ENCODE assay signal across 21 cellular contexts in genomic region chr21:37546299-37546908, GRCh38.
DNase-seq lines count a peak whose midpoint lies in the region; ATAC-seq, FAIRE-seq and TF ChIP-seq lines count a peak whose summit lies in the region.
"Had no signal": no experiment of that assay in that cellular context is flagged by ENCODE, and none has a peak within 500 bp of the region (broad histone marks: within the 10 kb centered on the region; RNA-seq: fewer than 3 reads in every experiment).

No MANE protein-coding gene starts in this region.

- H3K27ac ChIP-seq in HepG2 (ENCODE audit: extremely low read length, insufficient read depth, low read length): no peak overlapping the region
- H3K27ac ChIP-seq in right lobe of liver: no peak overlapping the region
- no peak overlapping the region for H3K27ac ChIP-seq in SK-N-MC
- H3K27ac ChIP-seq in brain microvascular endothelial cell: no peak overlapping the region
- H3K27ac ChIP-seq: C4-2B, epithelial cell of prostate, KMS-11, upper lobe of right lung had no signal

- no peak overlapping the region for H3K4me2 ChIP-seq in HepG2 (ENCODE audit: low read depth, low read length)
- H3K4me2 ChIP-seq: KMS-11 had no signal

- POLR2A ChIA-PET in HepG2 (lab: Yijun Ruan, JAX): no interaction called here

- no peaks in the 10 kb centered on the region for H4K20me1 ChIP-seq in HepG2 (ENCODE audit: insufficient read depth, low read length)

- H3K9me3 ChIP-seq in HepG2 (ENCODE audit: low read length) (no peaks in the 10 kb centered on the region), right lobe of liver (no peaks in the 10 kb centered on the region), SK-N-MC (ENCODE audit: low read depth, low read length) (peaks cover 7% of the 10 kb centered on the region; the same call in 1 of the 2 replicates)
- H3K9me3 ChIP-seq: upper lobe of right lung had no signal

- intact Hi-C loops in HepG2 (cut with micrococcal nuclease; ENCODE audit: unreplicated experiment): no loop called here
- intact Hi-C loops in right lobe of liver (cut with DNase I): no loop called here

- H3K36me3 ChIP-seq in HepG2 (replicated peaks in 1 of 2; ENCODE audit: control insufficient read depth in 1 of 2, insufficient read depth in 2 of 2, low read length in 2 of 2) (no peaks in the 10 kb centered on the region), right lobe of liver (no peaks in the 10 kb centered on the region), SK-N-MC (ENCODE audit: insufficient read depth, low read length) (no peaks in the 10 kb centered on the region), kidney epithelial cell (ENCODE audit: control insufficient read depth, insufficient read depth, low read length) (no peaks in the 10 kb centered on the region), brain microvascular endothelial cell (replicated peaks) (no peaks in the 10 kb centered on the region)
- H3K36me3 ChIP-seq: upper lobe of right lung had no signal

- no TSS peak for BruUV-seq in HepG2 (replicated peaks; lab: Mats Ljungman, UMichigan)

- WGBS in HepG2 (ENCODE audit: low lambda C conversion rate): 57% methylated on average over 22 of the region's 22 CpGs
- WGBS in right lobe of liver (ENCODE audit: insufficient coverage, low coverage, low lambda C conversion rate, missing lambda C conversion rate): 79% methylated on average over 12 of the region's 22 CpGs

- TF ChIP-seq CTCF in HepG2 (CRISPR knock-in tag; IDR thresholded peaks at IDR 0.05): no peak
- no peak for TF ChIP-seq CTCF in right lobe of liver (IDR thresholded peaks at IDR 0.05)
- TF ChIP-seq CTCF in kidney epithelial cell (IDR thresholded peaks at IDR 0.05; ENCODE audit: insufficient read depth, low read length, poor library complexity, severe bottlenecking): peak; percentile 4
- no peak for TF ChIP-seq CTCF in chondrocyte (IDR thresholded peaks at IDR 0.05)
- no peak for TF ChIP-seq CTCF in brain microvascular endothelial cell (IDR thresholded peaks at IDR 0.05; ENCODE audit: low read depth, low read length, missing control alignments)

- H3K9ac ChIP-seq in HepG2 (ENCODE audit: insufficient read depth, low read depth, low read length) (no peak overlapping the region), SK-N-MC (ENCODE audit: insufficient read length) (no peak overlapping the region)
- H3K9ac ChIP-seq: KMS-11 had no signal

- CTCF ChIA-PET in HepG2 (lab: Yijun Ruan, JAX; ENCODE audit: low intra/inter-chr PET ratio, low total read pairs): no interaction called here

- in situ Hi-C loops in HepG2 (cut with HindIII; ENCODE audit: extremely low pct_ligation_motif_present, low pct_unique_long_range_greater_than_20kb): no loop called here
- in situ Hi-C loops in brain microvascular endothelial cell (cut with HindIII; ENCODE audit: low pct_ligation_motif_present, low sequenced_read_pairs): no loop called here

- TF ChIP-seq EP300 in HepG2 (IDR thresholded peaks at IDR 0.05; ENCODE audit: low read depth in 2 of 2, low read length in 2 of 2) (no peak), HepG2 (CRISPR knock-in tag; IDR thresholded peaks at IDR 0.05; ENCODE audit: borderline replicate concordance) (no peak)

- TF ChIP-seq RAD21 in HepG2 (CRISPR knock-in tag; IDR thresholded peaks at IDR 0.05): no peak

- H3K4me1 ChIP-seq in HepG2 (ENCODE audit: insufficient read depth, low read length): peaks cover 11% of the 10 kb centered on the region
- no peaks in the 10 kb centered on the region for H3K4me1 ChIP-seq in right lobe of liver

- H3K4me3 ChIP-seq in HepG2 (replicated peaks in 1 of 3; ENCODE audit: insufficient read depth in 1 of 3, low read depth in 2 of 3, low read length in 3 of 3) (no peak overlapping the region), right lobe of liver (no peak overlapping the region), SK-N-MC (peak overlapping the region; percentile 55), kidney epithelial cell (ENCODE audit: low read depth, low read length) (no peak overlapping the region), brain microvascular endothelial cell (ENCODE audit: low read depth, low read length) (no peak overlapping the region)
- H3K4me3 ChIP-seq: lung, upper lobe of right lung had no signal

- no peak overlapping the region for H2AFZ ChIP-seq in HepG2 (ENCODE audit: low read length)

- no peaks in the 10 kb centered on the region for H3K27me3 Mint-ChIP-seq in chondrocyte (ENCODE audit: low read depth)

- FAIRE-seq in HepG2 (lab: Jason Lieb, UNC): no peak

- ATAC-seq in HepG2 (no peak), right lobe of liver (no peak), HG02678 (IDR thresholded peaks at IDR 0.05; ENCODE audit: unreplicated experiment) (no peak)
- ATAC-seq: right cardiac atrium had no signal

- no peak overlapping the region for H3K27ac Mint-ChIP-seq in chondrocyte (ENCODE audit: unreplicated experiment)
- H3K27ac Mint-ChIP-seq: T-helper 2 cell treated with Interferon-gamma antibody and Interleukin-4, amounts not matched to agents 5 μg/mL and 100 μg/mL, for 36 hours had no signal

- no peaks in the 10 kb centered on the region for H3K79me2 ChIP-seq in HepG2 (ENCODE audit: insufficient read depth, low read length)

- no peak overlapping the region for H3K4me3 Mint-ChIP-seq in chondrocyte (ENCODE audit: unreplicated experiment)
- H3K4me3 Mint-ChIP-seq: T-helper 2 cell treated with Interferon-gamma antibody and Interleukin-4, amounts not matched to agents 5 μg/mL and 100 μg/mL, for 36 hours had no signal

- no peak for TF ChIP-seq POLR2A in HepG2 (IDR thresholded peaks at IDR 0.05; ENCODE audit: insufficient read depth in 1 of 2, low read depth in 2 of 2, low read length in 2 of 2)
- no peak for TF ChIP-seq POLR2A in right lobe of liver (IDR thresholded peaks at IDR 0.05)

- peaks cover 29% of the 10 kb centered on the region for H3K4me1 Mint-ChIP-seq in chondrocyte (ENCODE audit: low read depth)

- H3K27me3 ChIP-seq in HepG2 (ENCODE audit: control insufficient read depth in 1 of 2, insufficient read depth in 2 of 2, low read length in 2 of 2) (no peaks in the 10 kb centered on the region; a peak in 1 of 5 replicates), right lobe of liver (no peaks in the 10 kb centered on the region), kidney epithelial cell (ENCODE audit: control insufficient read depth, insufficient read depth, low read length) (peaks cover 8% of the 10 kb centered on the region), brain microvascular endothelial cell (replicated peaks) (no peaks in the 10 kb centered on the region)
- H3K27me3 ChIP-seq: upper lobe of right lung had no signal

- peaks cover 6% of the 10 kb centered on the region for H3K36me3 Mint-ChIP-seq in chondrocyte (ENCODE audit: low read depth)

- DNase-seq in HepG2 (ENCODE audit: low spot score) (no peak), right lobe of liver (no peak), SK-N-MC (ENCODE audit: low read depth, low spot score) (no peak), kidney epithelial cell (ENCODE audit: low read depth) (no peak), chondrocyte (ENCODE audit: low spot score) (no peak), brain microvascular endothelial cell (no peak)
- DNase-seq in stimulated activated CD4-positive, alpha-beta T cell treated with anti-CD3 and anti-CD28 coated beads, Interleukin-2, amount 100 ng/mL, for 24 hours: no peak
- DNase-seq: amygdala, EL, foreskin melanocyte, GOT3, NCI-H1694, nucleus accumbens, right cardiac atrium, upper lobe of right lung had no signal

- H3K9me3 Mint-ChIP-seq in chondrocyte (ENCODE audit: low read depth): peaks cover 11% of the 10 kb centered on the region
- H3K9me3 Mint-ChIP-seq: T-helper 2 cell treated with Interferon-gamma antibody and Interleukin-4, amounts not matched to agents 5 μg/mL and 100 μg/mL, for 36 hours had no signal

TF ChIP-seq in HepG2, 621 proteins besides CTCF, POLR2A, EP300 and RAD21 (continues in another document):
- no peak for TF ChIP-seq ZHX2 (IDR thresholded peaks at IDR 0.05; ENCODE audit: low read depth)
- TF ChIP-seq ZHX2 (CRISPR knock-in tag; IDR thresholded peaks at IDR 0.05; ENCODE audit: borderline replicate concordance): no peak
